In genomic region chr1:225817611-225818061, GRCh38 we compare ENCODE assay signal across 9 cellular contexts. TPM values are rescaled to one million over a fixed set of nuclear protein-coding genes. Genes with fewer than 3 reads are reported as not detected.
DNase-seq lines count a peak whose midpoint lies in the region; ATAC-seq and TF ChIP-seq lines count a peak whose summit lies in the region.
"Had no signal": no experiment of that assay in that cellular context is flagged by ENCODE, and none has a peak within 500 bp of the region (broad histone marks: within the 10 kb centered on the region; RNA-seq: fewer than 3 reads in every experiment).

No MANE protein-coding gene starts in this region.

- DNase-seq in HK-2 (ENCODE audit: unreplicated experiment) (peak; percentile 86), RWPE2 (ENCODE audit: low spot score) (no peak), fibroblast of the aortic adventitia (ENCODE audit: low read depth) (peak; percentile 96), neuronal stem cell (ENCODE audit: low spot score) (no peak), NCI-H524 treated with DMSO at 0.1 percent for 48 hours (lab: John Stamatoyannopoulos, UW) (no peak), NCI-H1417 treated with DMSO at 0.1 percent for 48 hours (lab: John Stamatoyannopoulos, UW) (no peak), Caco-2 (no peak), SIG-M5 treated with dmso at 0.1 percent for 504 hours (lab: John Stamatoyannopoulos, UW; ENCODE audit: unreplicated experiment) (no peak)
- DNase-seq: activated B cell treated with CpG ODN at 0.5 μM for 24 hours had no signal

- H2AK5ac ChIP-seq in neuronal stem cell (ENCODE audit: low read depth, low read length): peak overlapping the region; percentile 93

- no TSS peak for BruUV-seq in Caco-2 (replicated peaks; lab: Mats Ljungman, UMichigan)

- H3K9me3 Mint-ChIP-seq in Caco-2 (ENCODE audit: unreplicated experiment): no peaks in the 10 kb centered on the region
- H3K9me3 Mint-ChIP-seq: activated B cell treated with CpG ODN at 0.5 μM for 24 hours had no signal

- peaks cover 13% of the 10 kb centered on the region for H3K4me1 Mint-ChIP-seq in Caco-2 (ENCODE audit: low read depth, unreplicated experiment)
- H3K4me1 Mint-ChIP-seq: activated B cell treated with CpG ODN at 0.5 μM for 24 hours had no signal

- TF ChIP-seq CTCF in RWPE2 (IDR thresholded peaks at IDR 0.05; ENCODE audit: poor library complexity, severe bottlenecking) (no peak), fibroblast of the aortic adventitia (IDR thresholded peaks at IDR 0.05; ENCODE audit: insufficient read depth, low read length) (no peak), Caco-2 (IDR thresholded peaks at IDR 0.05; ENCODE audit: insufficient read depth in 1 of 2, low read depth in 1 of 2, low read length in 1 of 2, severe bottlenecking in 1 of 2, unreplicated experiment in 1 of 2) (no peak)

- H3K79me1 ChIP-seq in neuronal stem cell (ENCODE audit: low read depth, low read length): no peaks in the 10 kb centered on the region

- peak overlapping the region; percentile 44 for H2BK15ac ChIP-seq in neuronal stem cell (ENCODE audit: low read length)

- CTCF ChIA-PET in Caco-2 (lab: Charles Lee): no interaction called here

- no peak overlapping the region for H4K91ac ChIP-seq in neuronal stem cell (ENCODE audit: low read depth, low read length, poor library complexity)

- no peak overlapping the region for H3K4me3 ChIP-seq in RWPE2 (ENCODE audit: severe bottlenecking)
- H3K4me3 ChIP-seq in fibroblast of the aortic adventitia (ENCODE audit: low read depth, low read length): peak overlapping the region; percentile 5
- H3K4me3 ChIP-seq in neuronal stem cell (ENCODE audit: low read length in 2 of 2): no peak overlapping the region
- no peak overlapping the region for H3K4me3 ChIP-seq in Caco-2 (ENCODE audit: low read depth, low read length)

- H2BK5ac ChIP-seq in neuronal stem cell (ENCODE audit: low read length): peak overlapping the region; percentile 15

- H3K18ac ChIP-seq in neuronal stem cell (ENCODE audit: low read length): peak overlapping the region; percentile 94

- peak overlapping the region; percentile 60 for H3K14ac ChIP-seq in neuronal stem cell (ENCODE audit: low read length)

- peak overlapping the region; percentile 89 for H4K8ac ChIP-seq in neuronal stem cell (ENCODE audit: low read depth, low read length)

- H3K36me3 ChIP-seq in RWPE2 (ENCODE audit: low read depth) (no peaks in the 10 kb centered on the region), neuronal stem cell (replicated peaks in 1 of 2; ENCODE audit: control insufficient read depth in 2 of 2, insufficient read depth in 2 of 2, low read length in 2 of 2) (peaks cover 0 to 4% of the 10 kb centered on the region in 2 donors), Caco-2 (ENCODE audit: control insufficient read depth, insufficient read depth, low read length) (no peaks in the 10 kb centered on the region)

- peak overlapping the region; percentile 1 for H3K4ac ChIP-seq in neuronal stem cell (ENCODE audit: low read length)

- H3K4me1 ChIP-seq in RWPE2 (ENCODE audit: insufficient read depth, poor library complexity, severe bottlenecking) (peaks cover 14% of the 10 kb centered on the region), neuronal stem cell (ENCODE audit: control insufficient read depth in 2 of 2, insufficient read depth in 1 of 2, low read depth in 1 of 2, low read length in 2 of 2) (peaks cover 10 to 25% of the 10 kb centered on the region in 2 donors), Caco-2 (peaks cover 17% of the 10 kb centered on the region)

- no peak overlapping the region for H2BK120ac ChIP-seq in neuronal stem cell (ENCODE audit: low read depth, low read length)

- intact Hi-C loops in Caco-2 (cut with micrococcal nuclease; ENCODE audit: unreplicated experiment): no loop called here

- no peak overlapping the region for H2AFZ ChIP-seq in neuronal stem cell (ENCODE audit: low read length)

- H3K9me3 ChIP-seq in RWPE2 (ENCODE audit: severe bottlenecking) (no peaks in the 10 kb centered on the region), neuronal stem cell (replicated peaks in 1 of 2; ENCODE audit: control insufficient read depth in 2 of 2, insufficient read depth in 1 of 2, low read depth in 1 of 2, low read length in 2 of 2) (no peaks in the 10 kb centered on the region), Caco-2 (no peaks in the 10 kb centered on the region)

- H3K27me3 ChIP-seq in RWPE2 (ENCODE audit: insufficient read depth, poor library complexity, severe bottlenecking): no peaks in the 10 kb centered on the region
- H3K27me3 ChIP-seq in neuronal stem cell (ENCODE audit: control insufficient read depth in 3 of 3, insufficient read depth in 3 of 3, low read depth in 1 of 3, low read length in 3 of 3): no peaks in the 10 kb centered on the region
- H3K27me3 ChIP-seq in Caco-2 (replicated peaks; ENCODE audit: control insufficient read depth, insufficient read depth, low read length): no peaks in the 10 kb centered on the region

- no peak overlapping the region for H3K23ac ChIP-seq in neuronal stem cell (ENCODE audit: low read depth, low read length, poor library complexity)

- H3K27ac Mint-ChIP-seq in Caco-2 (ENCODE audit: unreplicated experiment): no peak overlapping the region
- H3K27ac Mint-ChIP-seq: activated B cell treated with CpG ODN at 0.5 μM for 24 hours had no signal

- no peak overlapping the region for H3K9ac ChIP-seq in neuronal stem cell (ENCODE audit: low read depth, low read length, poor library complexity)

- peaks cover 16% of the 10 kb centered on the region for H3K36me3 Mint-ChIP-seq in Caco-2 (ENCODE audit: insufficient read depth, unreplicated experiment)

- no peak overlapping the region for H3K4me2 ChIP-seq in neuronal stem cell (ENCODE audit: insufficient read depth, low read length, poor library complexity, severe bottlenecking)

- no peak overlapping the region for H3K4me3 Mint-ChIP-seq in Caco-2 (ENCODE audit: unreplicated experiment)
- H3K4me3 Mint-ChIP-seq: activated B cell treated with CpG ODN at 0.5 μM for 24 hours had no signal

- H3K27ac ChIP-seq in RWPE2 (ENCODE audit: poor library complexity, severe bottlenecking): no peak overlapping the region
- H3K27ac ChIP-seq in neuronal stem cell (replicated peaks; ENCODE audit: low read length): no peak overlapping the region

- H2BK12ac ChIP-seq in neuronal stem cell (ENCODE audit: low read length): no peak overlapping the region

- H3K27me3 Mint-ChIP-seq in Caco-2 (ENCODE audit: insufficient read depth, unreplicated experiment): no peaks in the 10 kb centered on the region
- H3K27me3 Mint-ChIP-seq: activated B cell treated with CpG ODN at 0.5 μM for 24 hours had no signal

- ATAC-seq in RWPE2 (ENCODE audit: low read depth): peak; percentile 59

- POLR2A ChIA-PET in Caco-2 (lab: Charles Lee): no interaction called here

- no CpG with 5 or more reads among the region's 8 CpGs for WGBS in neuronal stem cell (ENCODE audit: extremely low coverage in 2 of 2, insufficient read length in 2 of 2, insufficient replicate concordance in 1 of 2), 2 donors

RNA-seq across cellular contexts. Expression of gene EPHX1, which starts 7.7 kb away (rescaled TPM):
- total RNA-seq in fibroblast of the aortic adventitia (ENCODE audit: low replicate concordance): 39.4 and 57.6 TPM in 2 replicates
- polyA plus RNA-seq in neuronal stem cell (2013, experiment 1 of 2): 9.9 TPM
- 9.9 TPM for polyA plus RNA-seq in neuronal stem cell (2013, experiment 2 of 2)
- 73.7 and 88.5 TPM in 2 replicates for total RNA-seq in Caco-2 (2022)

RNA-seq across cellular contexts. Expression of gene SRP9, which starts 40.0 kb away (rescaled TPM):
- total RNA-seq in fibroblast of the aortic adventitia (ENCODE audit: low replicate concordance) (117 and 330 TPM in 2 replicates), Caco-2 (2022) (261 and 276 TPM in 2 replicates)
- 466 TPM for polyA plus RNA-seq in neuronal stem cell (2013, experiment 1 of 2)
- 474 TPM for polyA plus RNA-seq in neuronal stem cell (2013, experiment 2 of 2)

Comparison
In these comparisons a context has a peak if more than half of its experiments do, and no peak if none do; other contexts are left out.
1. DNase-seq: peak in HK-2 (single experiment) and fibroblast of the aortic adventitia (single experiment); none in RWPE2 (single experiment), neuronal stem cell (single experiment), NCI-H524 treated with DMSO at 0.1 percent for 48 hours (single experiment), NCI-H1417 treated with DMSO at 0.1 percent for 48 hours (single experiment), Caco-2 (0 of 2) and SIG-M5 treated with dmso at 0.1 percent for 504 hours (single experiment).